Comparison of ENCODE assay signal across 8 cellular contexts in the genomic region with DNA sequence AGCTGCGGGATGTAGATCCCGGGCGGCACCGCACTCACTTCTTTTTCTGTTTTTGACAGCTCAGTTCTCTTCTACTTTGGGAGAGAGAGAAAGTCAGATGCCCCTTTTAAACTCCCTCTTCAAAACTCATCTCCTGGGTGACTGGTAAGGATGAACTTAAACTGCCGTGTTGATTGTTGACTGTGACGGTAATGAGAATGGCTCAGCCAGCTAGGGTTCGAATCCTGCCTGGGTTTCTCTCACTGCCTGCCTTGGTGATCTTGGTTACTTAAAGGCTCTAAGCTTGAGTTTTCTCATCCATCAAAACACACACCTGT. TPM values are rescaled to one million over a fixed set of nuclear protein-coding genes. Genes with fewer than 3 reads are reported as not detected.
A peak's percentile ranks its signal among the peaks of the same experiment; 100 is the strongest.
DNase-seq lines count a peak whose midpoint lies in the region; ATAC-seq and TF ChIP-seq lines count a peak whose summit lies in the region.

No MANE protein-coding gene starts in this region.

- intact Hi-C loops in activated CD4-positive, alpha-beta T cell treated with anti-CD3 and anti-CD28 coated beads, Interleukin-2, amount 10 ng/mL, durations not matched to agents 24 days and 14 days (cut with micrococcal nuclease), result loop anchor here (1.0 to 10.0 kb wide), 9 partner anchors 67 to 1653 kb away; a partner anchor contains a TSS

- no peaks in the 10 kb centered on the region for H3K9me2 ChIP-seq in Karpas-422 (replicated peaks; ENCODE audit: insufficient read depth, low read length)

- H3K9me3 ChIP-seq in Karpas-422 (ENCODE audit: low read length) (no peaks in the 10 kb centered on the region), mononuclear cell (ENCODE audit: low read depth, low read length) (no peaks in the 10 kb centered on the region)

- peak overlapping the region; percentile 92 for H3K4me3 Mint-ChIP-seq in activated CD4-positive, alpha-beta T cell treated with anti-CD3 and anti-CD28 coated beads, Interleukin-2, amount 10 ng/mL, durations not matched to agents 24 days and 14 days

- DNase-seq in activated CD4-positive, alpha-beta T cell treated with anti-CD3 and anti-CD28 coated beads, Interleukin-2, amount 10 ng/mL, durations not matched to agents 24 days and 14 days, result no peak
- no peak for DNase-seq in activated CD4-positive, alpha-beta T cell treated with anti-CD3 and anti-CD28 coated beads for 48 hours
- DNase-seq in Karpas-422 (no peak), cerebellar cortex (ENCODE audit: low spot score) (peak; percentile 45), omental fat pad (ENCODE audit: low spot score) (no peak), mesenteric fat pad (ENCODE audit: low spot score) (no peak)

- H3K4me1 ChIP-seq in Karpas-422 (ENCODE audit: low read length) (peaks cover 57% of the 10 kb centered on the region), mononuclear cell (ENCODE audit: insufficient read depth, low read length) (peaks cover 22% of the 10 kb centered on the region)

- peak overlapping the region; percentile 86 for H3K4me2 ChIP-seq in Karpas-422 (ENCODE audit: low read depth, low read length, poor library complexity, severe bottlenecking)

- TF ChIP-seq CTCF in omental fat pad (IDR thresholded peaks at IDR 0.05), result no peak

- H3K4me3 ChIP-seq in Karpas-422 (ENCODE audit: low read length), result peak overlapping the region; percentile 70
- H3K4me3 ChIP-seq in mononuclear cell (ENCODE audit: low read length), result peak overlapping the region; percentile 80

- H3K4me1 Mint-ChIP-seq in activated CD4-positive, alpha-beta T cell treated with anti-CD3 and anti-CD28 coated beads, Interleukin-2, amount 10 ng/mL, durations not matched to agents 24 days and 14 days, result peaks cover 53% of the 10 kb centered on the region

- peak overlapping the region; percentile 84 for H3K9ac ChIP-seq in Karpas-422 (ENCODE audit: low read length)

- no peaks in the 10 kb centered on the region for H3K27me3 ChIP-seq in Karpas-422 (ENCODE audit: low read length)
- H3K27me3 ChIP-seq in mononuclear cell (ENCODE audit: insufficient read depth, low read length), result no peaks in the 10 kb centered on the region

- peak overlapping the region; percentile 96 for H2AFZ ChIP-seq in Karpas-422 (ENCODE audit: low read length)

- H3K9me3 Mint-ChIP-seq in activated CD4-positive, alpha-beta T cell treated with anti-CD3 and anti-CD28 coated beads, Interleukin-2, amount 10 ng/mL, durations not matched to agents 24 days and 14 days, result peaks cover 5% of the 10 kb centered on the region

- peaks cover 3% of the 10 kb centered on the region for H3K36me3 Mint-ChIP-seq in activated CD4-positive, alpha-beta T cell treated with anti-CD3 and anti-CD28 coated beads, Interleukin-2, amount 10 ng/mL, durations not matched to agents 24 days and 14 days (ENCODE audit: low read depth)

- H3K27ac Mint-ChIP-seq in activated CD4-positive, alpha-beta T cell treated with anti-CD3 and anti-CD28 coated beads, Interleukin-2, amount 10 ng/mL, durations not matched to agents 24 days and 14 days, result peak overlapping the region; percentile 85

- H4K20me1 ChIP-seq in Karpas-422 (ENCODE audit: insufficient read depth, low read depth, low read length), result no peaks in the 10 kb centered on the region; the same call in 1 of the 2 replicates

- H3K27me3 Mint-ChIP-seq in activated CD4-positive, alpha-beta T cell treated with anti-CD3 and anti-CD28 coated beads, Interleukin-2, amount 10 ng/mL, durations not matched to agents 24 days and 14 days, result no peaks in the 10 kb centered on the region

- no peak for ATAC-seq in omental fat pad (ENCODE audit: low FRiP score)
- ATAC-seq in HG03565 (IDR thresholded peaks at IDR 0.05; ENCODE audit: unreplicated experiment), result no peak

- no peaks in the 10 kb centered on the region for H3K36me3 ChIP-seq in Karpas-422 (ENCODE audit: insufficient read depth, low read length)

- no peaks in the 10 kb centered on the region for H3K79me2 ChIP-seq in Karpas-422 (ENCODE audit: low read length)

- no peak overlapping the region for H3K27ac ChIP-seq in Karpas-422 (ENCODE audit: low read length)

RNA-seq across cellular contexts. Expression of a gene that starts 0.7 kb away (rescaled TPM):
- total RNA-seq in activated CD4-positive, alpha-beta T cell treated with anti-CD3 and anti-CD28 coated beads, Interleukin-2, amount 10 ng/mL, durations not matched to agents 24 days and 14 days, result 6.2 and 8.1 TPM in 2 replicates
- 3.0 and 8.9 TPM in 2 replicates for total RNA-seq in Karpas-422 (2014; rRNA removed; shearing (Covaris generic); ENCODE audit: low replicate concordance)
- total RNA-seq in mononuclear cell (32.5 TPM), omental fat pad (10 to 100 TPM; 11.0 to 23.6 (median 14.2) TPM), mesenteric fat pad (9.9 TPM)
